In the genomic region with DNA sequence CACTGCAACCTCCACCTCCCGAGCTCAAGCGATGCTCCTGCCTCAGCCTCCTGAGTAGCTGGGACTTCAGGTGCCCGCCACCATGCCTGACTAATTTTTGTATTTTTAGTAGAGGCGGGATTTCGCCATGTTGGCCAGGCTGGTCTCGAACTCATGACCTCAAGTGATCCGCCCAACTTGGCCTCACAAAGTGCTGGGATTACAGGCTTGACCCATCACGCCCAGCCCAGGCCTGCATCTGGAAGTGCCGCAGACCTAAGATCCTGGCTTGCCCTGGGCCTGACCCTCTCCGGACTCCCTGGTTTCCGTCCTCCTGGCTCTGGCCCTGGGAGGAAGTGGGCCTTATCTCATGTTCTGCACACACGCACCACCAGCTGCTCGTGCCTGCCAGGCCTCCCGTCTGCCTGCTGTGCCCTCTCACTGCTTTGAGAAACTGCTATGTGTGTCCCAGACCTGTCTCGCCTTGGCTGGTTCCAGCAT, we compare ENCODE assay signal across 21 cellular contexts. TPM values are rescaled to one million over a fixed set of nuclear protein-coding genes. Genes with fewer than 3 reads are reported as not detected.
A peak's percentile ranks its signal among the peaks of the same experiment; 100 is the strongest.
DNase-seq lines count a peak whose midpoint lies in the region; TF ChIP-seq lines count a peak whose summit lies in the region.
"Had no signal": no experiment of that assay in that cellular context is flagged by ENCODE, and none has a peak within 500 bp of the region (broad histone marks: within the 10 kb centered on the region; RNA-seq: fewer than 3 reads in every experiment).

No MANE protein-coding gene starts in this region.

- H3K23ac ChIP-seq in mesenchymal stem cell (ENCODE audit: low read length in 2 of 2) = no peak overlapping the region

- H3K79me1 ChIP-seq in mesenchymal stem cell (replicated peaks; ENCODE audit: low read length, poor library complexity, severe bottlenecking) = no peaks in the 10 kb centered on the region

- H2BK120ac ChIP-seq in mesenchymal stem cell (ENCODE audit: low read depth, low read length) = no peak overlapping the region

- H3K27ac Mint-ChIP-seq in dendritic cell treated with granulocyte-macrophage colony-stimulating factor and Interleukin-4, amounts not matched to agents 40 ng/mL and 50 ng/mL, for 4 days = peak overlapping the region; percentile 61
- H3K27ac Mint-ChIP-seq: activated T-helper 17 cell treated with anti-CD3 and anti-CD28 coated beads, Interleukin-2, amount 50 U/mL, for 72 hours; T-helper 1 cell treated with Interleukin-12 subunit alpha and Interleukin-12 subunit beta and Interleukin-4 antibody, amounts not matched to agents 30 μg/mL and 1 μg/mL, for 36 hours had no signal

- no peak overlapping the region for H3K4me2 ChIP-seq in mesenchymal stem cell (ENCODE audit: low read length, poor library complexity, severe bottlenecking)

- H3K4me3 ChIP-seq in mesenchymal stem cell (ENCODE audit: insufficient read depth in 1 of 2, low read depth in 1 of 2, low read length in 2 of 2) (no peak overlapping the region), suprapubic skin (no peak overlapping the region)
- H3K4me3 ChIP-seq: dorsolateral prefrontal cortex had no signal

- peak overlapping the region; percentile 60 for H2BK15ac ChIP-seq in mesenchymal stem cell (ENCODE audit: low read depth, poor library complexity, severe bottlenecking)

- peak overlapping the region; percentile 14 for H4K8ac ChIP-seq in mesenchymal stem cell (ENCODE audit: low read length)

- no peak for TF ChIP-seq EP300 in suprapubic skin (IDR thresholded peaks at IDR 0.05)

- peaks cover 19% of the 10 kb centered on the region for H3K4me1 ChIP-seq in mesenchymal stem cell (ENCODE audit: control insufficient read depth, insufficient read depth, low read depth, low read length)
- H3K4me1 ChIP-seq in suprapubic skin = peaks cover 56% of the 10 kb centered on the region

- intact Hi-C loops in dendritic cell treated with granulocyte-macrophage colony-stimulating factor and Interleukin-4, amounts not matched to agents 40 ng/mL and 50 ng/mL, for 4 days (cut with micrococcal nuclease) = no loop called here

- peak; percentile 100 for DNase-seq in CMK (ENCODE audit: low read depth)
- peak; percentile 74 for DNase-seq in NCI-H226
- DNase-seq in mesenchymal stem cell = peak; percentile 58
- no peak for DNase-seq in suprapubic skin (ENCODE audit: low spot score in 2 of 2)
- no peak for DNase-seq in pons (ENCODE audit: low spot score)
- no peak for DNase-seq in effector CD4-positive, alpha-beta T cell
- DNase-seq in substantia nigra (lab: John Stamatoyannopoulos, UW) = no peak
- DNase-seq: activated CD4-positive, alpha-beta T cell treated with anti-CD3 and anti-CD28 coated beads, Interleukin-2, amount 50 U/mL, for 4 hours; DMS153; dorsolateral prefrontal cortex; NCI-H187; NCI-H69; small intestine had no signal

- no peak overlapping the region for H3K9ac ChIP-seq in mesenchymal stem cell (ENCODE audit: low read length)

- peaks cover 80% of the 10 kb centered on the region for H3K4me1 Mint-ChIP-seq in dendritic cell treated with granulocyte-macrophage colony-stimulating factor and Interleukin-4, amounts not matched to agents 40 ng/mL and 50 ng/mL, for 4 days (ENCODE audit: low read depth)

- TF ChIP-seq POLR2A in suprapubic skin (IDR thresholded peaks at IDR 0.05) = no peak

- 69% methylated on average over 15 of the region's 15 CpGs for WGBS in mesenchymal stem cell
- 82% methylated on average over 11 of the region's 15 CpGs for WGBS in suprapubic skin

- H2BK12ac ChIP-seq in mesenchymal stem cell (ENCODE audit: low read length in 2 of 2) = peak overlapping the region in 1 of 2 experiments; percentile 92

- H3K36me3 Mint-ChIP-seq in dendritic cell treated with granulocyte-macrophage colony-stimulating factor and Interleukin-4, amounts not matched to agents 40 ng/mL and 50 ng/mL, for 4 days (ENCODE audit: low read depth) = peaks cover 6% of the 10 kb centered on the region

- no peak overlapping the region for H2AK5ac ChIP-seq in mesenchymal stem cell (ENCODE audit: low read length, severe bottlenecking)

- no peaks in the 10 kb centered on the region for H3K36me3 ChIP-seq in mesenchymal stem cell (ENCODE audit: control insufficient read depth in 1 of 2, insufficient read depth in 2 of 2, low read depth in 1 of 2, low read length in 2 of 2)
- no peaks in the 10 kb centered on the region for H3K36me3 ChIP-seq in suprapubic skin

- H2BK5ac ChIP-seq in mesenchymal stem cell (ENCODE audit: low read depth, low read length, poor library complexity, severe bottlenecking) = no peak overlapping the region

- H3K18ac ChIP-seq in mesenchymal stem cell (ENCODE audit: low read depth in 1 of 2, low read length in 2 of 2) = peak overlapping the region; percentile 2 to 13

- H3K9me3 ChIP-seq in mesenchymal stem cell (ENCODE audit: control insufficient read depth, low read length) (no peaks in the 10 kb centered on the region), suprapubic skin (no peaks in the 10 kb centered on the region)

- no peaks in the 10 kb centered on the region for H3K9me3 Mint-ChIP-seq in dendritic cell treated with granulocyte-macrophage colony-stimulating factor and Interleukin-4, amounts not matched to agents 40 ng/mL and 50 ng/mL, for 4 days
- H3K9me3 Mint-ChIP-seq: activated T-helper 17 cell treated with anti-CD3 and anti-CD28 coated beads, Interleukin-2, amount 50 U/mL, for 72 hours; stimulated activated naive CD8-positive, alpha-beta T cell treated with anti-CD3 and anti-CD28 coated beads, Interleukin-15, Interleukin-2, amounts not matched to agents 100 ng/mL and 50 ng/mL, for 24 hours; T-helper 1 cell treated with Interleukin-12 subunit alpha and Interleukin-12 subunit beta and Interleukin-4 antibody, amounts not matched to agents 30 μg/mL and 1 μg/mL, for 36 hours had no signal

- no peak overlapping the region for H2AFZ ChIP-seq in mesenchymal stem cell (ENCODE audit: low read depth, low read length)

- peak overlapping the region; percentile 7 to 40 for H3K4ac ChIP-seq in mesenchymal stem cell (ENCODE audit: low read depth in 1 of 2, low read length in 2 of 2)

- H3K27ac ChIP-seq in mesenchymal stem cell (ENCODE audit: low read length, poor library complexity, severe bottlenecking) (no peak overlapping the region), suprapubic skin (no peak overlapping the region), substantia nigra (ENCODE audit: low read depth, low read length, poor library complexity, severe bottlenecking) (no peak overlapping the region)
- H3K27ac ChIP-seq: HL-60 had no signal

- TF ChIP-seq CTCF in suprapubic skin (IDR thresholded peaks at IDR 0.05) = no peak

- no peak overlapping the region for H3K4me3 Mint-ChIP-seq in dendritic cell treated with granulocyte-macrophage colony-stimulating factor and Interleukin-4, amounts not matched to agents 40 ng/mL and 50 ng/mL, for 4 days
- H3K4me3 Mint-ChIP-seq: activated T-helper 17 cell treated with anti-CD3 and anti-CD28 coated beads, Interleukin-2, amount 50 U/mL, for 72 hours; stimulated activated naive CD8-positive, alpha-beta T cell treated with anti-CD3 and anti-CD28 coated beads, Interleukin-15, Interleukin-2, amounts not matched to agents 100 ng/mL and 50 ng/mL, for 24 hours; T-helper 1 cell treated with Interleukin-12 subunit alpha and Interleukin-12 subunit beta and Interleukin-4 antibody, amounts not matched to agents 30 μg/mL and 1 μg/mL, for 36 hours had no signal

- H4K91ac ChIP-seq in mesenchymal stem cell (ENCODE audit: low read length) = peak overlapping the region; percentile 12

- H3K27me3 Mint-ChIP-seq in dendritic cell treated with granulocyte-macrophage colony-stimulating factor and Interleukin-4, amounts not matched to agents 40 ng/mL and 50 ng/mL, for 4 days = peaks cover 33% of the 10 kb centered on the region
- H3K27me3 Mint-ChIP-seq: stimulated activated naive CD8-positive, alpha-beta T cell treated with anti-CD3 and anti-CD28 coated beads, Interleukin-15, Interleukin-2, amounts not matched to agents 100 ng/mL and 50 ng/mL, for 24 hours had no signal

- H3K27me3 ChIP-seq in mesenchymal stem cell (ENCODE audit: control insufficient read depth in 1 of 2, insufficient read depth in 1 of 2, low read length in 2 of 2) = peaks cover 5 to 18% of the 10 kb centered on the region in 2 experiments
- H3K27me3 ChIP-seq in suprapubic skin = peaks cover 6% of the 10 kb centered on the region
- H3K27me3 ChIP-seq: dorsolateral prefrontal cortex had no signal

- H3K14ac ChIP-seq in mesenchymal stem cell (ENCODE audit: low read length in 2 of 2) = peak overlapping the region in 1 of 2 experiments; percentile 2

RNA-seq across cellular contexts. Expression of a gene that starts 4.7 kb away (rescaled TPM):
- 20.7 TPM for polyA plus RNA-seq in mesenchymal stem cell (2013, experiment 1 of 2)
- 19.9 TPM for polyA plus RNA-seq in mesenchymal stem cell (2013, experiment 2 of 2)
- total RNA-seq in suprapubic skin = 1 to 10 TPM in 3 of 4 donors, under 1 TPM in 1; 0.57 to 6.7 (median 2.4) TPM
- total RNA-seq: LHCN-M2 had no signal

RNA-seq across cellular contexts. Expression of a gene that starts 6.4 kb away (rescaled TPM):
- not detected for polyA plus RNA-seq in mesenchymal stem cell (2013, experiment 1 of 2)
- 1.3 TPM for polyA plus RNA-seq in mesenchymal stem cell (2013, experiment 2 of 2)
- total RNA-seq in suprapubic skin = not detected
- total RNA-seq: astrocyte, LHCN-M2, osteoblast had no signal
- polyA plus RNA-seq: small intestine had no signal

RNA-seq across cellular contexts. Expression of a gene that starts 28.5 kb away (rescaled TPM):
- polyA plus RNA-seq in mesenchymal stem cell (2013, experiment 1 of 2) = 253 TPM
- polyA plus RNA-seq in mesenchymal stem cell (2013, experiment 2 of 2) = 257 TPM
- total RNA-seq in suprapubic skin = 100 to 1,000 TPM in 1 of 4 donors, 10 to 100 TPM in 3; 56.0 to 102 (median 78.6) TPM

RNA-seq across cellular contexts. Expression of a gene that starts 31.4 kb away (rescaled TPM):
- polyA plus RNA-seq in mesenchymal stem cell (2013, experiment 1 of 2) = 25.9 TPM
- polyA plus RNA-seq in mesenchymal stem cell (2013, experiment 2 of 2) = 26.2 TPM
- 1 to 10 TPM in 3 of 4 donors, under 1 TPM in 1; 0.68 to 1.8 (median 1.2) TPM for total RNA-seq in suprapubic skin

Comparison
In these comparisons a context has a peak if more than half of its experiments do, and no peak if none do; other contexts are left out.
1. DNase-seq: peak in CMK (single experiment), NCI-H226 (single experiment) and mesenchymal stem cell (single experiment); none in suprapubic skin (0 of 2), pons (single experiment), effector CD4-positive, alpha-beta T cell (single experiment) and substantia nigra (0 of 49).